ENCODE assay signal across 8 cellular contexts in the genomic region with DNA sequence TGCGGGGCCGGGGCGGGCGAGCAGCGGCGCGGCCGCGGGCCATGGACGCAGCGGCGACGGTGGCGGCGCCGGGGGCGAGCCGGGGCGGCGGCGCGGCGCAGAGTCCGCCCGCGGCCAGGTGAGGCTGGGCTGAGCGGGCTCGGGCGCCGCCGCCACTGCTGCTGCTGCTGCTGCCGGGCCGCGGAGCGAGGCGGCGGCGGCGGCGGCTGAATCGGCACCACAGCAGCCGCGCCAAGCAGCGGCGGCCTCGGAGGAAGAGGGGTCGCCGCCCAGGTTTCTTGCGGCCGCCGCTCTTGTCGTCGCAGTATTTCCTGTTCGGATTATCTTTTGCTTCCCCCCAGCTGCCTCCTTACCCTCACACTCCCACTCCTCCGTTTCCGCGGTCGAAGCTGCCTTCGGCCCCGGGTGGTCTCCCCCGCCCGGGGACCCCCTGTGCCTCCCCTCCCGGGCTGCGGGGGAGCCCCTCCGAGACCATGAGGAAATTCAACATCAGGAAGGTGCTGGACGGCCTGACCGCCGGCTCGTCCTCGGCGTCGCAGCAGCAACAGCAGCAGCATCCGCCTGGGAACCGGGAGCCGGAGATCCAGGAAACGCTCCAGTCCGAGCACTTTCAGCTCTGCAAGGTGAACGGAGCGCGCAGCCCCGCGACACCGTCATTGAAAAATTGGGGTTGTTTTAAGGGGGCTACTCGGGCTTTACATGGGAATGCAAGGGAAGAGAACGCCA. TPM values are rescaled to one million over a fixed set of nuclear protein-coding genes. Genes with fewer than 3 reads are reported as not detected.
DNase-seq lines count a peak whose midpoint lies in the region; ATAC-seq and TF ChIP-seq lines count a peak whose summit lies in the region.

A gene (plus strand): TSS at position 358 of the 726 bp plus-strand sequence. CDS start 116 bp downstream, at position 474.

- no peaks in the 10 kb centered on the region for H3K27me3 ChIP-seq in H7 (ENCODE audit: control insufficient read depth, insufficient read depth, low read length)
- no peaks in the 10 kb centered on the region for H3K27me3 ChIP-seq in Loucy (ENCODE audit: insufficient read depth, low read length, poor library complexity, severe bottlenecking)
- no peaks in the 10 kb centered on the region for H3K27me3 ChIP-seq in layer of hippocampus (ENCODE audit: control insufficient read depth, insufficient read depth, low read length)

- peaks cover 41% of the 10 kb centered on the region for H3K4me1 Mint-ChIP-seq in chondrocyte (ENCODE audit: low read depth)

- peak within 1 kb of the TSS; percentile 86 for H3K9ac ChIP-seq in Loucy (ENCODE audit: low read depth, low read length, poor library complexity, severe bottlenecking)

- H3K27ac Mint-ChIP-seq in chondrocyte (ENCODE audit: unreplicated experiment), result peak within 1 kb of the TSS; percentile 99

- no peaks in the 10 kb centered on the region for H3K36me3 Mint-ChIP-seq in chondrocyte (ENCODE audit: low read depth)

- H3K36me3 ChIP-seq in H7 (replicated peaks; ENCODE audit: control insufficient read depth, insufficient read depth, low read length), result no peaks in the 10 kb centered on the region
- no peaks in the 10 kb centered on the region for H3K36me3 ChIP-seq in Loucy (ENCODE audit: insufficient read depth, low read length)

- peaks cover 48% of the 10 kb centered on the region for H3K4me1 ChIP-seq in Loucy (ENCODE audit: insufficient read depth, low read length, poor library complexity, severe bottlenecking)

- DNase-seq in GM10266 (ENCODE audit: extremely low spot score), result peak; percentile 42
- DNase-seq in H7, result peak; percentile 53
- DNase-seq in chondrocyte (ENCODE audit: low spot score), result no peak
- DNase-seq in stimulated activated CD4-positive, alpha-beta T cell treated with anti-CD3 and anti-CD28 coated beads, Interleukin-1b, Interleukin-23, amount 100 ng/mL, for 24 hours (ENCODE audit: low read depth in 4 of 4, low spot score in 1 of 4), result peak in 3 of 4 experiments; percentile 2 to 21 (median 10)
- no peak for DNase-seq in inferior parietal cortex (ENCODE audit: extremely low spot score)

- H2AFZ ChIP-seq in Loucy (ENCODE audit: low read length), result peak within 1 kb of the TSS; percentile 89

- peak; percentile 8 to 18 for ATAC-seq in activated CD4-positive, CD25-positive, alpha-beta regulatory T cell treated with anti-CD3 and anti-CD28 coated beads, Interleukin-2, amount 50 U/mL, for 24 hours

- no peaks in the 10 kb centered on the region for H3K9me3 Mint-ChIP-seq in chondrocyte (ENCODE audit: low read depth)

- H3K9me3 ChIP-seq in Loucy (ENCODE audit: insufficient read depth, low read depth, low read length), result no peaks in the 10 kb centered on the region

- peaks cover 33% of the 10 kb centered on the region for H4K20me1 ChIP-seq in Loucy (ENCODE audit: insufficient read depth, low read length, poor library complexity, severe bottlenecking)

- H3K27ac ChIP-seq in layer of hippocampus (ENCODE audit: low read depth, low read length), result peak within 1 kb of the TSS; percentile 90

- H3K4me3 Mint-ChIP-seq in chondrocyte (ENCODE audit: unreplicated experiment), result peak within 1 kb of the TSS; percentile 97

- no peaks in the 10 kb centered on the region for H3K27me3 Mint-ChIP-seq in chondrocyte (ENCODE audit: low read depth)

- H3K9me2 ChIP-seq in Loucy (replicated peaks; ENCODE audit: low read depth, low read length), result no peaks in the 10 kb centered on the region

- peak within 1 kb of the TSS; percentile 91 for H3K4me2 ChIP-seq in Loucy (ENCODE audit: low read depth, low read length, poor library complexity, severe bottlenecking)

- TF ChIP-seq CTCF in GM10266 (IDR thresholded peaks at IDR 0.05; ENCODE audit: control insufficient read depth, insufficient read depth, low read depth, missing control alignments) (no peak), Loucy (conservative IDR thresholded peaks at IDR 0.05; ENCODE audit: low read length) (no peak), chondrocyte (IDR thresholded peaks at IDR 0.05) (no peak)

- H3K4me3 ChIP-seq in H7 (ENCODE audit: insufficient read depth, low read depth, low read length) (peak within 1 kb of the TSS; percentile 67), Loucy (ENCODE audit: low read length, poor library complexity, severe bottlenecking) (peak within 1 kb of the TSS; percentile 87)

- H3K79me2 ChIP-seq in Loucy (ENCODE audit: insufficient read depth, low read length), result peaks cover 45% of the 10 kb centered on the region

- H3F3A ChIP-seq in Loucy (ENCODE audit: low read depth), result no peaks in the 10 kb centered on the region

RNA-seq across cellular contexts. Expression of the gene that starts here (rescaled TPM):
- total RNA-seq in H7 (2014; rRNA removed; shearing (Covaris generic)), result 6.9 and 9.1 TPM in 2 replicates
- 30.8 to 42.5 TPM (median 32.4 TPM) in 3 replicates for total RNA-seq in chondrocyte

Comparison
In these comparisons a context has a peak if more than half of its experiments do, and no peak if none do; other contexts are left out.
1. DNase-seq: peak in GM10266 (single experiment), H7 (single experiment) and stimulated activated CD4-positive, alpha-beta T cell treated with anti-CD3 and anti-CD28 coated beads, Interleukin-1b, Interleukin-23, amount 100 ng/mL, for 24 hours (3 of 4); none in chondrocyte (single experiment) and inferior parietal cortex (single experiment).